9 cellular contexts compared by ENCODE assay signal in genomic region chr11:75430692-75431532, GRCh38. TPM values are rescaled to one million over a fixed set of nuclear protein-coding genes. Genes with fewer than 3 reads are reported as not detected.
A peak's percentile ranks its signal among the peaks of the same experiment; 100 is the strongest.
DNase-seq lines count a peak whose midpoint lies in the region; ATAC-seq, FAIRE-seq and TF ChIP-seq lines count a peak whose summit lies in the region.
"Had no signal": no experiment of that assay in that cellular context is flagged by ENCODE, and none has a peak within 500 bp of the region (broad histone marks: within the 10 kb centered on the region; RNA-seq: fewer than 3 reads in every experiment).

No MANE protein-coding gene starts in this region.

- no peak overlapping the region for H2BK5ac ChIP-seq in H1 (ENCODE audit: low read depth, low read length)
- H2BK5ac ChIP-seq in trophoblast cell (ENCODE audit: low read depth, low read length, poor library complexity), result no peak overlapping the region

- H2AK5ac ChIP-seq in H1 (ENCODE audit: low read depth, low read length), result no peak overlapping the region
- no peak overlapping the region for H2AK5ac ChIP-seq in trophoblast cell (ENCODE audit: low read length)

- no peak for DNase-seq in GM12864 (ENCODE audit: low read depth)
- peak; percentile 34 for DNase-seq in NCI-H2171 (lab: John Stamatoyannopoulos, UW)
- DNase-seq in H1 (ENCODE audit: low read depth in 1 of 2, low spot score in 2 of 2), result no peak
- no peak for DNase-seq in trophoblast cell
- DNase-seq in ecto neural progenitor cell (ENCODE audit: low spot score), result no peak
- no peak for DNase-seq in activated CD8-positive, alpha-beta memory T cell treated with anti-CD3 and anti-CD28 coated beads, Interleukin-2, amount 50 U/mL, for 48 hours
- DNase-seq in SW 1271 (lab: John Stamatoyannopoulos, UW), result no peak
- DNase-seq: WERI-Rb-1 had no signal

- H3K4ac ChIP-seq in H1 (replicated peaks; ENCODE audit: insufficient read length, low read depth, low read length) (no peak overlapping the region), trophoblast cell (ENCODE audit: low read depth, low read length) (no peak overlapping the region)

- H3K23me2 ChIP-seq in H1 (ENCODE audit: low read depth, low read length), result peaks cover 8% of the 10 kb centered on the region; the same call in 1 of the 2 replicates

- H3K4me2 ChIP-seq in H1 (ENCODE audit: insufficient read depth in 1 of 2, low read depth in 2 of 2, low read length in 2 of 2) (peak overlapping the region; percentile 48 to 60), trophoblast cell (ENCODE audit: low read length) (peak overlapping the region; percentile 76)

- H2BK12ac ChIP-seq in H1 (ENCODE audit: low read depth, low read length) (no peak overlapping the region), trophoblast cell (ENCODE audit: low read length) (no peak overlapping the region)

- H3K18ac ChIP-seq in H1 (ENCODE audit: extremely low read depth, low read length) (0 out of 2 replicates have a peak overlapping the region, but pooled peaks have one; percentile 83), trophoblast cell (ENCODE audit: low read length) (no peak overlapping the region)

- H3K27ac ChIP-seq in H1 (ENCODE audit: low read depth, low read length) (no peak overlapping the region), trophoblast cell (ENCODE audit: low read depth, low read length) (no peak overlapping the region)
- H3K27ac ChIP-seq: WERI-Rb-1 had no signal

- H3K27me3 ChIP-seq in H1 (replicated peaks in 1 of 4; ENCODE audit: control insufficient read depth in 3 of 4, extremely low read depth in 1 of 4, insufficient read depth in 3 of 4, low read length in 3 of 4) (peaks cover 47 to 73% (median 62%) of the 10 kb centered on the region in 4 experiments), trophoblast cell (ENCODE audit: insufficient read depth, low read length) (peaks cover 52% of the 10 kb centered on the region)

- H3K4me1 ChIP-seq in H1 (replicated peaks in 1 of 4; ENCODE audit: control insufficient read depth in 3 of 4, insufficient read depth in 4 of 4, low read length in 3 of 4) (peaks cover 0 to 20% (median 12%) of the 10 kb centered on the region in 4 experiments; a peak in 6 of 7 replicates), trophoblast cell (ENCODE audit: control insufficient read depth in 1 of 2, insufficient read depth in 2 of 2, low read length in 2 of 2) (peaks cover 10% of the 10 kb centered on the region in 2 experiments)

- no peak overlapping the region for H4K12ac ChIP-seq in trophoblast cell (ENCODE audit: low read depth, low read length)

- H3K9ac ChIP-seq in H1 (replicated peaks in 1 of 4; ENCODE audit: extremely low read depth in 1 of 4, low read depth in 3 of 4, low read length in 3 of 4) (no peak overlapping the region), trophoblast cell (ENCODE audit: low read length) (no peak overlapping the region)

- WGBS in H1 (ENCODE audit: extremely low coverage in 1 of 2, insufficient coverage in 1 of 2, insufficient read length in 1 of 2, insufficient replicate concordance in 2 of 2, low coverage in 1 of 2, low lambda C conversion rate in 2 of 2, missing lambda C conversion rate in 1 of 2), 2 experiments, result 51% methylated on average over 32 of the region's 33 CpGs; no CpG with 5 or more reads in 1 of the 2 experiments
- WGBS in trophoblast cell (ENCODE audit: extremely low coverage, insufficient coverage, insufficient read length), result no CpG with 5 or more reads among the region's 33 CpGs

- H2BK20ac ChIP-seq in H1 (ENCODE audit: low read length), result no peak overlapping the region

- H4K91ac ChIP-seq in H1 (replicated peaks; ENCODE audit: insufficient read length, low read length) (no peak overlapping the region), trophoblast cell (ENCODE audit: low read depth, low read length) (no peak overlapping the region)

- H3K79me2 ChIP-seq in H1 (ENCODE audit: control insufficient read depth in 1 of 2, insufficient read depth in 2 of 2, low read length in 2 of 2) (no peaks in the 10 kb centered on the region), trophoblast cell (ENCODE audit: control insufficient read depth, insufficient read depth, low read length, poor library complexity) (no peaks in the 10 kb centered on the region)

- no peak overlapping the region for H3K56ac ChIP-seq in H1 (replicated peaks; ENCODE audit: insufficient read length, low read depth, low read length)

- H4K5ac ChIP-seq in H1 (ENCODE audit: insufficient read length, low read depth, low read length), result no peak overlapping the region

- no peak for TF ChIP-seq EP300 in H1 (IDR thresholded peaks at IDR 0.05; ENCODE audit: borderline replicate concordance in 1 of 2, low read depth in 2 of 2, low read length in 2 of 2)

- ATAC-seq in HG03159 (IDR thresholded peaks at IDR 0.05; ENCODE audit: unreplicated experiment), result no peak

- peaks cover 4 to 5% of the 10 kb centered on the region in 2 experiments for H4K20me1 ChIP-seq in H1 (replicated peaks in 1 of 2; ENCODE audit: control insufficient read depth in 1 of 2, insufficient read depth in 2 of 2, low read length in 2 of 2)

- H3K79me1 ChIP-seq in H1 (ENCODE audit: low read depth, low read length), result no peaks in the 10 kb centered on the region
- H3K79me1 ChIP-seq in trophoblast cell (ENCODE audit: low read length), result no peaks in the 10 kb centered on the region

- TF ChIP-seq CTCF in GM12864 (IDR thresholded peaks at IDR 0.05; ENCODE audit: low read depth, low read length, missing control alignments) (no peak), H1 (IDR thresholded peaks at IDR 0.05; ENCODE audit: control extremely low read depth in 1 of 3, insufficient read depth in 1 of 3, low read depth in 1 of 3, low read length in 3 of 3) (no peak)

- H3K14ac ChIP-seq in H1 (ENCODE audit: insufficient read length) (no peak overlapping the region), trophoblast cell (ENCODE audit: low read length) (no peak overlapping the region)

- H2BK15ac ChIP-seq in H1 (ENCODE audit: low read length), result peak overlapping the region; percentile 8; the same call in 1 of the 2 replicates

- H4K8ac ChIP-seq in H1 (ENCODE audit: extremely low read depth, insufficient read depth, low read length), result peak overlapping the region; percentile 22
- no peak overlapping the region for H4K8ac ChIP-seq in trophoblast cell (ENCODE audit: low read depth, low read length)

- H3K4me3 ChIP-seq in GM12864 (ENCODE audit: low read depth, low read length) (peak overlapping the region; percentile 46), H1 (ENCODE audit: extremely low read depth in 1 of 4, insufficient read depth in 2 of 4, low read depth in 3 of 4, low read length in 4 of 4) (peak overlapping the region; percentile 0 to 53 (median 23); a peak in 6 of 8 replicates), trophoblast cell (ENCODE audit: low read depth, low read length) (no peak overlapping the region)

- CTCF ChIA-PET in H1 (lab: Charles Lee; ENCODE audit: partially characterized antibody), result interaction anchor here (0.6 to 18.5 kb wide), 15 partner anchors 9 to 285 kb away, joined by 3 to 201 read pairs (median 3); partner anchors contain the start of gene GDPD5

- POLR2A ChIA-PET in H1 (lab: Charles Lee; ENCODE audit: partially characterized antibody), result interaction anchor here (0.6 to 27.9 kb wide), 7 partner anchors 9 to 123 kb away, joined by 3 to 570 read pairs (median 3); partner anchors contain the start of genes GDPD5 and RPS3

- H2BK120ac ChIP-seq in H1 (replicated peaks; ENCODE audit: low read depth, low read length) (no peak overlapping the region), trophoblast cell (ENCODE audit: insufficient read depth, low read length, poor library complexity) (no peak overlapping the region)

- H3K36me3 ChIP-seq in H1 (ENCODE audit: control insufficient read depth in 2 of 4, insufficient read depth in 4 of 4, low read length in 3 of 4) (peaks cover 0 to 17% (median 0%) of the 10 kb centered on the region in 4 experiments; a peak in 3 of 8 replicates), trophoblast cell (ENCODE audit: control insufficient read depth in 1 of 2, insufficient read depth in 2 of 2, low read length in 2 of 2) (peaks cover 0 to 2% of the 10 kb centered on the region in 2 experiments)

- no peak for TF ChIP-seq POLR2A in H1 (IDR thresholded peaks at IDR 0.05; ENCODE audit: control extremely low read depth in 1 of 2, low read depth in 2 of 2, low read length in 2 of 2)

- no peak for FAIRE-seq in H1 (lab: Jason Lieb, UNC)

- no peak overlapping the region for H3K23ac ChIP-seq in H1 (ENCODE audit: insufficient read length)
- H3K23ac ChIP-seq in trophoblast cell (ENCODE audit: low read length), result no peak overlapping the region

- TF ChIP-seq RAD21 in H1 (IDR thresholded peaks at IDR 0.05 in 1 of 2, conservative IDR thresholded peaks at IDR 0.05 in 1 of 2; ENCODE audit: low read depth in 2 of 2, low read length in 2 of 2), result no peak

- H3K9me3 ChIP-seq in H1 (ENCODE audit: insufficient read depth in 2 of 2, low read depth in 1 of 2, low read length in 1 of 2) (peaks cover 9 to 19% of the 10 kb centered on the region in 2 experiments; a peak in 3 of 4 replicates), trophoblast cell (ENCODE audit: insufficient read depth, low read depth, low read length) (peaks cover 26% of the 10 kb centered on the region)

- peak overlapping the region; percentile 27 for H2AFZ ChIP-seq in H1 (ENCODE audit: low read length)
- no peak overlapping the region for H2AFZ ChIP-seq in trophoblast cell (ENCODE audit: insufficient read depth, low read length, poor library complexity)

RNA-seq across cellular contexts. Expression of gene KLHL35, which starts 2.1 kb away (rescaled TPM):
- 0.35 and 0.40 TPM in 2 replicates for total RNA-seq in H1 (2021; fragmentation: NEBNext Ultra II Directional; extraction: Animal tissue kit (Norgen Biotek cat#: 25700))
- polyA plus RNA-seq in H1 (2011; rRNA removed), result 0.41 and 0.64 TPM in 2 replicates
- polyA plus RNA-seq in H1 (2011; cell fraction: cytosol; rRNA removed), result 0.50 TPM
- polyA plus RNA-seq in H1 (2011; cell fraction: nucleus; rRNA removed), result 0.40 TPM
- 0.24 to 0.70 TPM (median 0.66 TPM) in 3 of 4 replicates, not detected in the other for polyA plus RNA-seq in H1 (2012, experiment 1 of 2)
- 0.24 TPM for polyA plus RNA-seq in H1 (2012, experiment 2 of 2)
- 0.32 TPM for polyA plus RNA-seq in H1 (2013, experiment 1 of 2)
- polyA plus RNA-seq in H1 (2013, experiment 2 of 2), result 0.31 TPM
- 0.10 TPM in 1 of 2 replicates, not detected in the other for polyA minus RNA-seq in H1 (2011; rRNA and poly(A)+ RNA removed)
- polyA minus RNA-seq in H1 (2011; cell fraction: cytosol; rRNA and poly(A)+ RNA removed), result 1.0 TPM
- not detected for polyA minus RNA-seq in H1 (2011; cell fraction: nucleus; rRNA and poly(A)+ RNA removed)
- 0.08 and 0.10 TPM in 2 replicates for polyA plus RNA-seq in trophoblast cell (2013)

RNA-seq across cellular contexts. Expression of gene RPS3, which starts 31.6 kb away (rescaled TPM):
- total RNA-seq in H1 (2021; fragmentation: NEBNext Ultra II Directional; extraction: Animal tissue kit (Norgen Biotek cat#: 25700)), result 3,813 and 3,882 TPM in 2 replicates
- polyA plus RNA-seq in H1 (2011; rRNA removed), result 4,194 and 5,088 TPM in 2 replicates
- 5,780 TPM for polyA plus RNA-seq in H1 (2011; cell fraction: cytosol; rRNA removed)
- 3,386 TPM for polyA plus RNA-seq in H1 (2011; cell fraction: nucleus; rRNA removed)
- polyA plus RNA-seq in H1 (2012, experiment 1 of 2), result 4,233 to 5,711 TPM (median 5,025 TPM) in 4 replicates
- 24,266 TPM for polyA plus RNA-seq in H1 (2012, experiment 2 of 2)
- polyA plus RNA-seq in H1 (2013, experiment 1 of 2), result 5,747 TPM
- 5,667 TPM for polyA plus RNA-seq in H1 (2013, experiment 2 of 2)
- 985 and 1,133 TPM in 2 replicates for polyA minus RNA-seq in H1 (2011; rRNA and poly(A)+ RNA removed)
- 694 TPM for polyA minus RNA-seq in H1 (2011; cell fraction: cytosol; rRNA and poly(A)+ RNA removed)
- polyA minus RNA-seq in H1 (2011; cell fraction: nucleus; rRNA and poly(A)+ RNA removed), result 657 TPM
- 4,211 and 4,337 TPM in 2 replicates for polyA plus RNA-seq in trophoblast cell (2013)
